Comparison of ENCODE assay signal across 1 cellular context in genomic region chr19:10006752-10007323, GRCh38.
TF ChIP-seq lines count a peak whose summit lies in the region.

No MANE protein-coding gene starts in this region.

TF ChIP-seq in HepG2, 621 proteins besides CTCF, POLR2A, EP300 and RAD21 (continued from another document):
- TF ChIP-seq HNF1A (IDR thresholded peaks at IDR 0.05; ENCODE audit: low read depth) (no peak), HNF1A (CRISPR knock-in tag; IDR thresholded peaks at IDR 0.05; ENCODE audit: borderline replicate concordance) (no peak), HNRNPLL (IDR thresholded peaks at IDR 0.05; ENCODE audit: low read depth, low read length, poor library complexity, severe bottlenecking) (no peak)
TF ChIP-seq in HepG2: peak in this region for 1.
